In genomic region chr4:40046311-40046980, GRCh38 we compare ENCODE assay signal across 8 cellular contexts. TPM values are rescaled to one million over a fixed set of nuclear protein-coding genes. Genes with fewer than 3 reads are reported as not detected.
DNase-seq lines count a peak whose midpoint lies in the region; ATAC-seq and TF ChIP-seq lines count a peak whose summit lies in the region.

No MANE protein-coding gene starts in this region.

- H3K4me1 ChIP-seq in GM23338 (ENCODE audit: insufficient read depth) = no peaks in the 10 kb centered on the region

- no peaks in the 10 kb centered on the region for H3F3A ChIP-seq in GM23338 (replicated peaks; ENCODE audit: low read depth)

- no peaks in the 10 kb centered on the region for H3K36me3 Mint-ChIP-seq in GM23338 (ENCODE audit: low read depth)

- no peaks in the 10 kb centered on the region for H4K20me1 ChIP-seq in GM23338 (replicated peaks; ENCODE audit: insufficient read depth)

- no peak overlapping the region for H3K4me3 ChIP-seq in GM23338

- H3K4me3 Mint-ChIP-seq in GM23338 = no peak overlapping the region

- DNase-seq in GM23338 (ENCODE audit: low spot score) (no peak), RPMI7951 (ENCODE audit: low read depth) (peak; percentile 14), epithelial cell of prostate (ENCODE audit: low read depth, low spot score) (no peak), renal cortical epithelial cell (ENCODE audit: low read depth) (peak; percentile 76), nucleus accumbens (lab: John Stamatoyannopoulos, UW) (no peak), globus pallidus (ENCODE audit: low spot score) (no peak)

- no peaks in the 10 kb centered on the region for H3K9me3 Mint-ChIP-seq in GM23338

- H3K4me1 Mint-ChIP-seq in GM23338 = no peaks in the 10 kb centered on the region

- H3K79me2 ChIP-seq in GM23338 (replicated peaks; ENCODE audit: insufficient read depth) = no peaks in the 10 kb centered on the region

- H3K27me3 Mint-ChIP-seq in GM23338 (ENCODE audit: insufficient read depth, low read depth, poor library complexity) = peaks cover 6% of the 10 kb centered on the region

- ATAC-seq in GM23338 (no peak), HG02623 (IDR thresholded peaks at IDR 0.05; ENCODE audit: unreplicated experiment) (no peak), HG02840 (IDR thresholded peaks at IDR 0.05; ENCODE audit: low FRiP score, unreplicated experiment) (no peak)

- H3K27ac ChIP-seq in GM23338 (ENCODE audit: low read depth) = no peak overlapping the region; the same call in 1 of the 2 replicates
- H3K27ac ChIP-seq in epithelial cell of prostate = peak overlapping the region; percentile 11

- no peak overlapping the region for H3K27ac Mint-ChIP-seq in GM23338

- H3K36me3 ChIP-seq in GM23338 (ENCODE audit: insufficient read depth) = no peaks in the 10 kb centered on the region

- 0 out of 2 replicates have a peak overlapping the region, but pooled peaks have one; percentile 66 for H2AFZ ChIP-seq in GM23338

- H3K9me2 ChIP-seq in GM23338 (ENCODE audit: insufficient read depth) = no peaks in the 10 kb centered on the region

- no peak for TF ChIP-seq CTCF in GM23338 (conservative IDR thresholded peaks at IDR 0.05; ENCODE audit: low read depth in 2 of 2)

- H3K27me3 ChIP-seq in GM23338 (ENCODE audit: insufficient read depth) = no peaks in the 10 kb centered on the region

- H3K4me2 ChIP-seq in GM23338 = no peak overlapping the region

TF ChIP-seq in GM23338, 12 proteins besides CTCF, POLR2A, EP300 and RAD21:
- no peak for TF ChIP-seq CREB1 (CRISPR knock-in tag; IDR thresholded peaks at IDR 0.05; ENCODE audit: low read depth)
- TF ChIP-seq ZNF114 (CRISPR knock-in tag; IDR thresholded peaks at IDR 0.05) = no peak
- TF ChIP-seq JUNB (IDR thresholded peaks at IDR 0.05; ENCODE audit: unreplicated experiment) = no peak
- TF ChIP-seq ZNF331 (CRISPR knock-in tag; IDR thresholded peaks at IDR 0.05; ENCODE audit: low read depth) = no peak

RNA-seq across cellular contexts. Expression of gene N4BP2, which starts 10.2 kb away (rescaled TPM):
- total RNA-seq in GM23338 (2014; rRNA removed; shearing (Covaris generic)) = 37.5 and 46.3 TPM in 2 replicates
- 15.1 and 25.6 TPM in 2 replicates for polyA plus RNA-seq in GM23338 (2016; fragmentation: Nextera tagmentation; extraction: Ambion mirVana)
- total RNA-seq in RPMI7951 (2014; rRNA removed; shearing (Covaris generic)) = 2.4 and 4.3 TPM in 2 replicates
- 6.9 and 7.8 TPM in 2 replicates for total RNA-seq in renal cortical epithelial cell

Comparison
In these comparisons a context has a peak if more than half of its experiments do, and no peak if none do; other contexts are left out.
1. DNase-seq: peak in RPMI7951 (single experiment) and renal cortical epithelial cell (single experiment); none in GM23338 (single experiment), epithelial cell of prostate (single experiment), nucleus accumbens (0 of 56) and globus pallidus (single experiment).